Comparison of ENCODE assay signal across 12 cellular contexts in the genomic region with DNA sequence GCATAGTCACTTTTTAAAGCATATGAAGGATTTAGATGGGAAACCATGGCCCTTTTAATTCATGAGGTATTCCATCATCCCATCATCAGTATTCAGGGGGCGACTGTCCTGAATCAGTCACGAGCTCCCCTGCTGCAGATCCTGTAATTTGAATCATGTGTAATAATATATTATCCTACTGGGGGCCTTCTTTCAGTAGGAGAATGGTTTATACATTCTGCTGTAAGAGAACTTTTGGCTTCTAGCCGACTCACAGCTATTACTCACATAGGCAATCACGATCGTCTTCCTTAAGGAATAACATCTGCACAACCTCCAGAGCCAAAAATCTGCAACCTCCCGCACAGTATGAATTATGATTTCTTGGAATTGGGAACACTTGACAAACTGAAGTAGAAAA.
DNase-seq lines count a peak whose midpoint lies in the region; ATAC-seq and TF ChIP-seq lines count a peak whose summit lies in the region.
"Had no signal": no experiment of that assay in that cellular context is flagged by ENCODE, and none has a peak within 500 bp of the region (broad histone marks: within the 10 kb centered on the region; RNA-seq: fewer than 3 reads in every experiment).

No MANE protein-coding gene starts in this region.

- no peak overlapping the region for H3K4me2 ChIP-seq in SK-N-SH

- no peaks in the 10 kb centered on the region for H4K20me1 ChIP-seq in SK-N-SH (ENCODE audit: insufficient read depth)

- POLR2A ChIA-PET in SK-N-SH (lab: Yijun Ruan, JAX) = no interaction called here

- H3K4me3 ChIP-seq in SK-N-SH (ENCODE audit: low read depth in 2 of 2, low read length in 1 of 2) = no peak overlapping the region
- H3K4me3 ChIP-seq in prostate gland = no peak overlapping the region
- no peak overlapping the region for H3K4me3 ChIP-seq in WERI-Rb-1 (ENCODE audit: low read depth, low read length)
- H3K4me3 ChIP-seq: pancreas had no signal

- no peak overlapping the region for H2AFZ ChIP-seq in SK-N-SH (ENCODE audit: low read depth)

- H3K27me3 ChIP-seq in SK-N-SH (ENCODE audit: insufficient read depth) (no peaks in the 10 kb centered on the region), prostate gland (replicated peaks; ENCODE audit: insufficient read depth) (no peaks in the 10 kb centered on the region), WERI-Rb-1 (ENCODE audit: insufficient read depth, low read depth, severe bottlenecking) (no peaks in the 10 kb centered on the region)

- H3F3A ChIP-seq in SK-N-SH (replicated peaks; ENCODE audit: insufficient read depth) = no peaks in the 10 kb centered on the region

- no peaks in the 10 kb centered on the region for H3K36me3 ChIP-seq in SK-N-SH (replicated peaks in 1 of 2; ENCODE audit: control insufficient read depth in 1 of 2, insufficient read depth in 2 of 2, low read length in 1 of 2)
- no peaks in the 10 kb centered on the region for H3K36me3 ChIP-seq in prostate gland
- H3K36me3 ChIP-seq in WERI-Rb-1 = no peaks in the 10 kb centered on the region
- H3K36me3 ChIP-seq: pancreas had no signal

- DNase-seq in DMS 273 (lab: John Stamatoyannopoulos, UW; ENCODE audit: unreplicated experiment) (peak; percentile 59), SK-N-SH (no peak), fibroblast of peridontal ligament (ENCODE audit: extremely low read depth) (peak; percentile 98), prostate gland (ENCODE audit: low spot score) (no peak), WERI-Rb-1 (no peak)
- DNase-seq: CD4-positive, CD25-positive, alpha-beta regulatory T cell; H9; pancreas; trophoblast cell had no signal

- no peak for TF ChIP-seq EP300 in SK-N-SH (IDR thresholded peaks at IDR 0.05; ENCODE audit: borderline replicate concordance in 1 of 2, low read depth in 1 of 2, low read length in 1 of 2)

- CTCF ChIA-PET in SK-N-SH (lab: Yijun Ruan, JAX) = interaction anchor here (1.0 to 4.5 kb wide), 2 partner anchors 10 to 257 kb away, joined by 3 to 26 read pairs; no protein-coding TSS in a partner anchor

- H3K4me1 ChIP-seq in SK-N-SH (ENCODE audit: control insufficient read depth in 1 of 2, insufficient read depth in 2 of 2, low read depth in 1 of 2, low read length in 1 of 2) (peaks cover 0 to 2% of the 10 kb centered on the region in 2 experiments; a peak in 2 of 4 replicates), prostate gland (replicated peaks) (no peaks in the 10 kb centered on the region)
- H3K4me1 ChIP-seq: pancreas had no signal

- TF ChIP-seq POLR2A in prostate gland (IDR thresholded peaks at IDR 0.05) = no peak

- no peak for TF ChIP-seq RAD21 in SK-N-SH (IDR thresholded peaks at IDR 0.05; ENCODE audit: low read length)

- H3K9ac ChIP-seq in SK-N-SH = no peak overlapping the region

- intact Hi-C loops in prostate gland (cut with DNase I) = loop anchor here (5.0 to 10.0 kb wide), 3 partner anchors 60 to 1195 kb away; no protein-coding TSS in a partner anchor

- H3K79me2 ChIP-seq in SK-N-SH (ENCODE audit: insufficient read depth) = no peaks in the 10 kb centered on the region

- H3K27ac ChIP-seq in SK-N-SH (ENCODE audit: low read depth in 2 of 2, low read length in 1 of 2) (no peak overlapping the region), prostate gland (peak overlapping the region; percentile 32 to 56), WERI-Rb-1 (no peak overlapping the region)
- H3K27ac ChIP-seq: pancreas had no signal

- ATAC-seq in HG03108 (IDR thresholded peaks at IDR 0.05; ENCODE audit: unreplicated experiment) (no peak), HG03095 (IDR thresholded peaks at IDR 0.05; ENCODE audit: unreplicated experiment) (no peak), GM21825 (IDR thresholded peaks at IDR 0.05; ENCODE audit: unreplicated experiment) (no peak)
- ATAC-seq: pancreas had no signal

- no peaks in the 10 kb centered on the region for H3K9me2 ChIP-seq in SK-N-SH

- TF ChIP-seq CTCF in SK-N-SH (IDR thresholded peaks at IDR 0.05) = no peak
- TF ChIP-seq CTCF in prostate gland (IDR thresholded peaks at IDR 0.05) = no peak
- TF ChIP-seq CTCF in WERI-Rb-1 (IDR thresholded peaks at IDR 0.05; ENCODE audit: low read depth, low read length) = no peak

- 14% methylated on average over 6 of the region's 6 CpGs for WGBS in SK-N-SH (ENCODE audit: low lambda C conversion rate)
- 35% methylated on average over 6 of the region's 6 CpGs for WGBS in prostate gland

- H3K9me3 ChIP-seq in SK-N-SH = no peaks in the 10 kb centered on the region
- H3K9me3 ChIP-seq in prostate gland = no peaks in the 10 kb centered on the region
- no peaks in the 10 kb centered on the region for H3K9me3 ChIP-seq in WERI-Rb-1 (ENCODE audit: severe bottlenecking)
- H3K9me3 ChIP-seq: pancreas had no signal

TF ChIP-seq in SK-N-SH, 30 proteins besides CTCF, POLR2A, EP300 and RAD21:
- no peak for TF ChIP-seq FOXJ3 (CRISPR knock-in tag; IDR thresholded peaks at IDR 0.05)
- peak; percentile 27; the same call in 1 of the 2 replicates for TF ChIP-seq TCF12 (IDR thresholded peaks at IDR 0.05)

Comparison
In these comparisons a context has a peak if more than half of its experiments do, and no peak if none do; other contexts are left out.
1. DNase-seq: peak in DMS 273 (single experiment) and fibroblast of peridontal ligament (single experiment); none in SK-N-SH (single experiment), prostate gland (single experiment) and WERI-Rb-1 (single experiment).
2. H3K27ac ChIP-seq: peak in prostate gland (2 of 2); none in SK-N-SH (0 of 2) and WERI-Rb-1 (single experiment).